1 cellular context compared by ENCODE assay signal in the genomic region with DNA sequence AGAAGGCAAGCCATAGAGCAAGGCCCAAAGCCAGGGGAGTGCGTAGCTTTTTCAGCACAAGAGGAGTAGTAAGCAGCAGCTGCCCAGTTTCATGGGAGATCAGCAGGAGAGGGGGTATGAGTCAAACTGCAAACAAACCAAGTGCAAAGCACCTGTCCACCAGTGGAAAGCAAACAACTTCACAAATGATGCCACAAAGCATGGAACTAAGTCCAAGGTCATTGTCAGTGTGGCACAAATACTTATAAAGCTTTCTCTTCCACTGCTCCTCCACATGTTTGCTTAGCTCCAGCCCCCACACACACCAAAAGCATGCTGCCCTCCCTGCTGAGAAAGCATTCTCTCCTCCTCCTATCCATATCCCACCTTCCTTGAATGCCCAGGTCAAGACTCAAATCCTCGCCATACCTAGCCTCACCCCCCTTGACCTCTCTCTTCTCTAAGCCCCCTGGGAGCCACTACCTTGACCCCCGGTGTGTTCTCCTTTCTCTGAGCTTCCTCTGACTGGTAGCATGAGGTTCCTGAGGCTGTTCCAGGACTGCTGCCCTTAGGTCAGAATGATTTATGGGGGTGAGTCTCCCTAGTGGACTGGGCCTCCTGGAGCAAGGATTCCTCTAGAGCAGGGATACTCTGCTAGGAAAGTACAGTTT.
A peak's percentile ranks its signal among the peaks of the same experiment; 100 is the strongest.
TF ChIP-seq lines count a peak whose summit lies in the region.

No MANE protein-coding gene starts in this region.

TF ChIP-seq in HepG2, 621 proteins besides CTCF, POLR2A, EP300 and RAD21 (continued from another document and continues in another):
- TF ChIP-seq ZFP1 (CRISPR knock-in tag; IDR thresholded peaks at IDR 0.05) (peak; percentile 91; the same call in 1 of the 2 replicates), EEA1 (CRISPR knock-in tag; IDR thresholded peaks at IDR 0.05; ENCODE audit: borderline replicate concordance) (no peak), ZNF232 (CRISPR knock-in tag; IDR thresholded peaks at IDR 0.05; ENCODE audit: borderline replicate concordance) (peak; percentile 70; the same call in 1 of the 2 replicates), SNAI1 (CRISPR knock-in tag; IDR thresholded peaks at IDR 0.05; ENCODE audit: borderline replicate concordance) (no peak; the same call in 1 of the 2 replicates), ZBTB20 (CRISPR knock-in tag; IDR thresholded peaks at IDR 0.05; ENCODE audit: borderline replicate concordance, low read depth) (peak; percentile 39; the same call in 1 of the 2 replicates), RFX3 (CRISPR knock-in tag; IDR thresholded peaks at IDR 0.05) (no peak; the same call in none of the 2 replicates), RXRA (CRISPR knock-in tag; IDR thresholded peaks at IDR 0.05) (peak; percentile 89), TAF15 (IDR thresholded peaks at IDR 0.05; ENCODE audit: low read depth, low read length, poor library complexity, severe bottlenecking) (no peak), IKZF4 (CRISPR knock-in tag; IDR thresholded peaks at IDR 0.05; ENCODE audit: borderline replicate concordance, low read depth, not compliant biosample characterization) (no peak), HDAC1 (CRISPR knock-in tag; IDR thresholded peaks at IDR 0.05) (peak; percentile 92), ATF7-NPFF (CRISPR knock-in tag; IDR thresholded peaks at IDR 0.05; ENCODE audit: low read depth) (0 out of 2 replicates have a peak, but pooled peaks have one; percentile 44), PAF1 (CRISPR knock-in tag; IDR thresholded peaks at IDR 0.05) (no peak; the same call in 1 of the 2 replicates), NR2F2 (IDR thresholded peaks at IDR 0.05; ENCODE audit: borderline replicate concordance, low read depth) (peak; percentile 76; the same call in 1 of the 2 replicates), RARA (CRISPR knock-in tag; IDR thresholded peaks at IDR 0.05) (peak; percentile 98), FOXA1 (IDR thresholded peaks at IDR 0.05) (peak; percentile 85), FOXA1 (CRISPR knock-in tag; IDR thresholded peaks at IDR 0.05) (peak; percentile 99), ZNF263 (CRISPR knock-in tag; IDR thresholded peaks at IDR 0.05) (0 out of 2 replicates have a peak, but pooled peaks have one; percentile 31), POLR2AphosphoS5 (IDR thresholded peaks at IDR 0.05; ENCODE audit: low read depth, low read length) (no peak; the same call in 1 of the 2 replicates), ZNF547 (CRISPR knock-in tag; IDR thresholded peaks at IDR 0.05) (no peak), ZNF570 (CRISPR knock-in tag; IDR thresholded peaks at IDR 0.05; ENCODE audit: borderline replicate concordance) (no peak), ZNF333 (CRISPR knock-in tag; IDR thresholded peaks at IDR 0.05; ENCODE audit: borderline replicate concordance) (no peak), ZNF572 (CRISPR knock-in tag; IDR thresholded peaks at IDR 0.05) (no peak), ZNF782 (CRISPR knock-in tag; IDR thresholded peaks at IDR 0.05; ENCODE audit: borderline replicate concordance) (no peak), FOXK1 (CRISPR knock-in tag; IDR thresholded peaks at IDR 0.05; ENCODE audit: borderline replicate concordance, low read depth) (peak; percentile 92; the same call in 1 of the 2 replicates), ZNF335 (CRISPR knock-in tag; IDR thresholded peaks at IDR 0.05) (0 out of 2 replicates have a peak, but pooled peaks have one; percentile 39), ZNF484 (CRISPR knock-in tag; IDR thresholded peaks at IDR 0.05; ENCODE audit: borderline replicate concordance, low read depth) (no peak), EED (CRISPR knock-in tag; IDR thresholded peaks at IDR 0.05) (no peak), ZNF775 (CRISPR knock-in tag; IDR thresholded peaks at IDR 0.05; ENCODE audit: borderline replicate concordance) (no peak), ZNF30 (CRISPR knock-in tag; IDR thresholded peaks at IDR 0.05) (no peak), ZNF292 (CRISPR knock-in tag; IDR thresholded peaks at IDR 0.05; ENCODE audit: borderline replicate concordance, low read depth) (peak; percentile 97), ZNF432 (CRISPR knock-in tag; IDR thresholded peaks at IDR 0.05; ENCODE audit: borderline replicate concordance) (no peak), NFATC3 (CRISPR knock-in tag; IDR thresholded peaks at IDR 0.05) (no peak), GTF3A (CRISPR knock-in tag; conservative IDR thresholded peaks at IDR 0.05) (no peak), ZNF296 (CRISPR knock-in tag; conservative IDR thresholded peaks at IDR 0.05) (no peak), CHCHD3 (CRISPR knock-in tag; IDR thresholded peaks at IDR 0.05) (no peak), REPIN1 (CRISPR knock-in tag; IDR thresholded peaks at IDR 0.05; ENCODE audit: borderline replicate concordance, low read depth) (peak; percentile 72; the same call in 1 of the 2 replicates), CEBPG (CRISPR knock-in tag; IDR thresholded peaks at IDR 0.05) (peak; percentile 79), SKI (IDR thresholded peaks at IDR 0.05; ENCODE audit: partially characterized antibody) (peak; percentile 98), KDM4B (CRISPR knock-in tag; IDR thresholded peaks at IDR 0.05) (peak; percentile 63; the same call in 1 of the 2 replicates), MED8 (CRISPR knock-in tag; IDR thresholded peaks at IDR 0.05; ENCODE audit: insufficient replicate concordance) (no peak), PPARG (CRISPR knock-in tag; conservative IDR thresholded peaks at IDR 0.05) (peak; percentile 88)
- TF ChIP-seq, protein P1, sequence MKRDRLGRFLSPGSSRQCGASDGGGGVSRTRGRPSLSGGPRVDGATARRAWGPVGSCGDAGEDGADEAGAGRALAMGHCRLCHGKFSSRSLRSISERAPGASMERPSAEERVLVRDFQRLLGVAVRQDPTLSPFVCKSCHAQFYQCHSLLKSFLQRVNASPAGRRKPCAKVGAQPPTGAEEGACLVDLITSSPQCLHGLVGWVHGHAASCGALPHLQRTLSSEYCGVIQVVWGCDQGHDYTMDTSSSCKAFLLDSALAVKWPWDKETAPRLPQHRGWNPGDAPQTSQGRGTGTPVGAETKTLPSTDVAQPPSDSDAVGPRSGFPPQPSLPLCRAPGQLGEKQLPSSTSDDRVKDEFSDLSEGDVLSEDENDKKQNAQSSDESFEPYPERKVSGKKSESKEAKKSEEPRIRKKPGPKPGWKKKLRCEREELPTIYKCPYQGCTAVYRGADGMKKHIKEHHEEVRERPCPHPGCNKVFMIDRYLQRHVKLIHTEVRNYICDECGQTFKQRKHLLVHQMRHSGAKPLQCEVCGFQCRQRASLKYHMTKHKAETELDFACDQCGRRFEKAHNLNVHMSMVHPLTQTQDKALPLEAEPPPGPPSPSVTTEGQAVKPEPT (CRISPR knock-in tag; IDR thresholded peaks at IDR 0.05; ENCODE audit: low read depth) = no peak
- TF ChIP-seq, protein P2, sequence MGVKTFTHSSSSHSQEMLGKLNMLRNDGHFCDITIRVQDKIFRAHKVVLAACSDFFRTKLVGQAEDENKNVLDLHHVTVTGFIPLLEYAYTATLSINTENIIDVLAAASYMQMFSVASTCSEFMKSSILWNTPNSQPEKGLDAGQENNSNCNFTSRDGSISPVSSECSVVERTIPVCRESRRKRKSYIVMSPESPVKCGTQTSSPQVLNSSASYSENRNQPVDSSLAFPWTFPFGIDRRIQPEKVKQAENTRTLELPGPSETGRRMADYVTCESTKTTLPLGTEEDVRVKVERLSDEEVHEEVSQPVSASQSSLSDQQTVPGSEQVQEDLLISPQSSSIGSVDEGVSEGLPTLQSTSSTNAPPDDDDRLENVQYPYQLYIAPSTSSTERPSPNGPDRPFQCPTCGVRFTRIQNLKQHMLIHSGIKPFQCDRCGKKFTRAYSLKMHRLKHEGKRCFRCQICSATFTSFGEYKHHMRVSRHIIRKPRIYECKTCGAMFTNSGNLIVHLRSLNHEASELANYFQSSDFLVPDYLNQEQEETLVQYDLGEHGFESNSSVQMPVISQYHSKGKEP (CRISPR knock-in tag; IDR thresholded peaks at IDR 0.05) = no peak
- TF ChIP-seq, protein P3, sequence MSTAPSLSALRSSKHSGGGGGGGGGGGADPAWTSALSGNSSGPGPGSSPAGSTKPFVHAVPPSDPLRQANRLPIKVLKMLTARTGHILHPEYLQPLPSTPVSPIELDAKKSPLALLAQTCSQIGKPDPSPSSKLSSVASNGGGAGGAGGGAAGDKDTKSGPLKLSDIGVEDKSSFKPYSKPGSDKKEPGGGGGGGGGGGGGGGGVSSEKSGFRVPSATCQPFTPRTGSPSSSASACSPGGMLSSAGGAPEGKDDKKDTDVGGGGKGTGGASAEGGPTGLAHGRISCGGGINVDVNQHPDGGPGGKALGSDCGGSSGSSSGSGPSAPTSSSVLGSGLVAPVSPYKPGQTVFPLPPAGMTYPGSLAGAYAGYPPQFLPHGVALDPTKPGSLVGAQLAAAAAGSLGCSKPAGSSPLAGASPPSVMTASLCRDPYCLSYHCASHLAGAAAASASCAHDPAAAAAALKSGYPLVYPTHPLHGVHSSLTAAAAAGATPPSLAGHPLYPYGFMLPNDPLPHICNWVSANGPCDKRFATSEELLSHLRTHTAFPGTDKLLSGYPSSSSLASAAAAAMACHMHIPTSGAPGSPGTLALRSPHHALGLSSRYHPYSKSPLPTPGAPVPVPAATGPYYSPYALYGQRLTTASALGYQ (CRISPR knock-in tag; IDR thresholded peaks at IDR 0.05) = peak; percentile 97
- TF ChIP-seq, protein P4, sequence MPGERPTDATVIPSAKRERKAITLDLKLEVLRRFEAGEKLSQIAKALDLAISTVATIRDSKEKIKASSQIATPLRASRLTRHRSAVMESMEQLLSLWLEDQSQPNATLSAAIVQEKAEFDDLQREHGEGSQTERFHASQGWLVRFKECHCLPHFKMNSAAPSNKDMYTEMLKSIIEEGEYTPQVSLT (CRISPR knock-in tag; IDR thresholded peaks at IDR 0.05; ENCODE audit: borderline replicate concordance, low read depth) = no peak
- TF ChIP-seq, protein P5, sequence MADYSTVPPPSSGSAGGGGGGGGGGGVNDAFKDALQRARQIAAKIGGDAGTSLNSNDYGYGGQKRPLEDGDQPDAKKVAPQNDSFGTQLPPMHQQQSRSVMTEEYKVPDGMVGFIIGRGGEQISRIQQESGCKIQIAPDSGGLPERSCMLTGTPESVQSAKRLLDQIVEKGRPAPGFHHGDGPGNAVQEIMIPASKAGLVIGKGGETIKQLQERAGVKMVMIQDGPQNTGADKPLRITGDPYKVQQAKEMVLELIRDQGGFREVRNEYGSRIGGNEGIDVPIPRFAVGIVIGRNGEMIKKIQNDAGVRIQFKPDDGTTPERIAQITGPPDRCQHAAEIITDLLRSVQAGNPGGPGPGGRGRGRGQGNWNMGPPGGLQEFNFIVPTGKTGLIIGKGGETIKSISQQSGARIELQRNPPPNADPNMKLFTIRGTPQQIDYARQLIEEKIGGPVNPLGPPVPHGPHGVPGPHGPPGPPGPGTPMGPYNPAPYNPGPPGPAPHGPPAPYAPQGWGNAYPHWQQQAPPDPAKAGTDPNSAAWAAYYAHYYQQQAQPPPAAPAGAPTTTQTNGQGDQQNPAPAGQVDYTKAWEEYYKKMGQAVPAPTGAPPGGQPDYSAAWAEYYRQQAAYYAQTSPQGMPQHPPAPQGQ (CRISPR knock-in tag; IDR thresholded peaks at IDR 0.05; ENCODE audit: borderline replicate concordance) = no peak
- TF ChIP-seq, protein P6, sequence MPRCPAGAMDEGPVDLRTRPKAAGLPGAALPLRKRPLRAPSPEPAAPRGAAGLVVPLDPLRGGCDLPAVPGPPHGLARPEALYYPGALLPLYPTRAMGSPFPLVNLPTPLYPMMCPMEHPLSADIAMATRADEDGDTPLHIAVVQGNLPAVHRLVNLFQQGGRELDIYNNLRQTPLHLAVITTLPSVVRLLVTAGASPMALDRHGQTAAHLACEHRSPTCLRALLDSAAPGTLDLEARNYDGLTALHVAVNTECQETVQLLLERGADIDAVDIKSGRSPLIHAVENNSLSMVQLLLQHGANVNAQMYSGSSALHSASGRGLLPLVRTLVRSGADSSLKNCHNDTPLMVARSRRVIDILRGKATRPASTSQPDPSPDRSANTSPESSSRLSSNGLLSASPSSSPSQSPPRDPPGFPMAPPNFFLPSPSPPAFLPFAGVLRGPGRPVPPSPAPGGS (CRISPR knock-in tag; IDR thresholded peaks at IDR 0.05) = no peak
- TF ChIP-seq, protein P7, sequence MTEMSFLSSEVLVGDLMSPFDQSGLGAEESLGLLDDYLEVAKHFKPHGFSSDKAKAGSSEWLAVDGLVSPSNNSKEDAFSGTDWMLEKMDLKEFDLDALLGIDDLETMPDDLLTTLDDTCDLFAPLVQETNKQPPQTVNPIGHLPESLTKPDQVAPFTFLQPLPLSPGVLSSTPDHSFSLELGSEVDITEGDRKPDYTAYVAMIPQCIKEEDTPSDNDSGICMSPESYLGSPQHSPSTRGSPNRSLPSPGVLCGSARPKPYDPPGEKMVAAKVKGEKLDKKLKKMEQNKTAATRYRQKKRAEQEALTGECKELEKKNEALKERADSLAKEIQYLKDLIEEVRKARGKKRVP (CRISPR knock-in tag; IDR thresholded peaks at IDR 0.05) = peak in 1 of 2 experiments; percentile 74; a peak in 2 of 4 replicates
- TF ChIP-seq, protein P8, sequence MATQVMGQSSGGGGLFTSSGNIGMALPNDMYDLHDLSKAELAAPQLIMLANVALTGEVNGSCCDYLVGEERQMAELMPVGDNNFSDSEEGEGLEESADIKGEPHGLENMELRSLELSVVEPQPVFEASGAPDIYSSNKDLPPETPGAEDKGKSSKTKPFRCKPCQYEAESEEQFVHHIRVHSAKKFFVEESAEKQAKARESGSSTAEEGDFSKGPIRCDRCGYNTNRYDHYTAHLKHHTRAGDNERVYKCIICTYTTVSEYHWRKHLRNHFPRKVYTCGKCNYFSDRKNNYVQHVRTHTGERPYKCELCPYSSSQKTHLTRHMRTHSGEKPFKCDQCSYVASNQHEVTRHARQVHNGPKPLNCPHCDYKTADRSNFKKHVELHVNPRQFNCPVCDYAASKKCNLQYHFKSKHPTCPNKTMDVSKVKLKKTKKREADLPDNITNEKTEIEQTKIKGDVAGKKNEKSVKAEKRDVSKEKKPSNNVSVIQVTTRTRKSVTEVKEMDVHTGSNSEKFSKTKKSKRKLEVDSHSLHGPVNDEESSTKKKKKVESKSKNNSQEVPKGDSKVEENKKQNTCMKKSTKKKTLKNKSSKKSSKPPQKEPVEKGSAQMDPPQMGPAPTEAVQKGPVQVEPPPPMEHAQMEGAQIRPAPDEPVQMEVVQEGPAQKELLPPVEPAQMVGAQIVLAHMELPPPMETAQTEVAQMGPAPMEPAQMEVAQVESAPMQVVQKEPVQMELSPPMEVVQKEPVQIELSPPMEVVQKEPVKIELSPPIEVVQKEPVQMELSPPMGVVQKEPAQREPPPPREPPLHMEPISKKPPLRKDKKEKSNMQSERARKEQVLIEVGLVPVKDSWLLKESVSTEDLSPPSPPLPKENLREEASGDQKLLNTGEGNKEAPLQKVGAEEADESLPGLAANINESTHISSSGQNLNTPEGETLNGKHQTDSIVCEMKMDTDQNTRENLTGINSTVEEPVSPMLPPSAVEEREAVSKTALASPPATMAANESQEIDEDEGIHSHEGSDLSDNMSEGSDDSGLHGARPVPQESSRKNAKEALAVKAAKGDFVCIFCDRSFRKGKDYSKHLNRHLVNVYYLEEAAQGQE (IDR thresholded peaks at IDR 0.05; ENCODE audit: borderline replicate concordance in 1 of 2, low read depth in 1 of 2, low read length in 2 of 2) = peak in 1 of 2 experiments; percentile 64; a peak in 2 of 4 replicates
- TF ChIP-seq, protein P9, sequence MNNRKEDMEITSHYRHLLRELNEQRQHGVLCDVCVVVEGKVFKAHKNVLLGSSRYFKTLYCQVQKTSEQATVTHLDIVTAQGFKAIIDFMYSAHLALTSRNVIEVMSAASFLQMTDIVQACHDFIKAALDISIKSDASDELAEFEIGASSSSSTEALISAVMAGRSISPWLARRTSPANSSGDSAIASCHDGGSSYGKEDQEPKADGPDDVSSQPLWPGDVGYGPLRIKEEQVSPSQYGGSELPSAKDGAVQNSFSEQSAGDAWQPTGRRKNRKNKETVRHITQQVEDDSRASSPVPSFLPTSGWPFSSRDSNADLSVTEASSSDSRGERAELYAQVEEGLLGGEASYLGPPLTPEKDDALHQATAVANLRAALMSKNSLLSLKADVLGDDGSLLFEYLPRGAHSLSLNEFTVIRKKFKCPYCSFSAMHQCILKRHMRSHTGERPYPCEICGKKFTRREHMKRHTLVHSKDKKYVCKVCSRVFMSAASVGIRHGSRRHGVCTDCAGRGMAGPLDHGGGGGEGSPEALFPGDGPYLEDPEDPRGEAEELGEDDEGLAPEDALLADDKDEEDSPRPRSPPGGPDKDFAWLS (CRISPR knock-in tag; IDR thresholded peaks at IDR 0.05; ENCODE audit: borderline replicate concordance) = no peak
